In the genomic region with DNA sequence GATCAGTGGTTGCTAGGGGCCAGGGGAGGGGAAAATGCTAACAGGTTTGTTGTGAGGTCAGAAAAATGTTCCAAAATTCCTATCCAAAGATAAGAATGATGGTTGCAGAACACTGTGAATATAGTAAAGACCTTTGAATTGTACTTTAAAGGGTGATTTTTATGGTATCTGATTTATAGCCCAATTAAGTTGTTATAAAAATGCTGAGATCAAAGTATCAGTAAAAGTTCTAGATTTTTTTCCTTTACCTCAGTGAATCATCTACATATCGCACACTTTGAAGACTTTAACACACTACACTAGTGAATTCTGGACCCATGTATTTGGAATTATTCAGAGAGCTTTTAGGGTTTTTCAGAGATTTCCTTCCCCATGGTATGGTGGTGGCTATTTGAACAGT, we compare ENCODE assay signal across 11 cellular contexts.
"Had no signal": no experiment of that assay in that cellular context is flagged by ENCODE, and none has a peak within 500 bp of the region (broad histone marks: within the 10 kb centered on the region; RNA-seq: fewer than 3 reads in every experiment).

No MANE protein-coding gene starts in this region.

- DNase-seq: GM23248, GOT3, H7, H9, HCEC 1CT, HFFc6 had no signal

- H3K4me3 ChIP-seq: GM23248, GM23338, HAP-1 had no signal

- H3K36me3 ChIP-seq: HAP-1 had no signal

- H3K4me1 ChIP-seq: HAP-1 had no signal

- ATAC-seq: GM23338, HCT116 had no signal

- FAIRE-seq: H1, H54 had no signal

- H3K27ac ChIP-seq: GM23248 had no signal

- H3K9me3 ChIP-seq: HAP-1 had no signal
